9 cellular contexts compared by ENCODE assay signal in genomic region chr2:40879305-40879704, GRCh38.
"Had no signal": no experiment of that assay in that cellular context is flagged by ENCODE, and none has a peak within 500 bp of the region (broad histone marks: within the 10 kb centered on the region; RNA-seq: fewer than 3 reads in every experiment).

No MANE protein-coding gene starts in this region.

- FAIRE-seq: H1, HTR-8/SVneo, K562 had no signal

- H3K9me3 ChIP-seq: HAP-1 had no signal

- ATAC-seq: GM23338, HCT116, K562 had no signal

- H3K4me3 ChIP-seq: GM23338, HAP-1, K562 had no signal

- H3K4me2 ChIP-seq: GM23338 had no signal

- DNase-seq: H7, HFFc6, IMR-90 had no signal

- H3K36me3 ChIP-seq: HAP-1 had no signal

- H2AFZ ChIP-seq: GM23338 had no signal
